1 cellular context compared by ENCODE assay signal in the genomic region with DNA sequence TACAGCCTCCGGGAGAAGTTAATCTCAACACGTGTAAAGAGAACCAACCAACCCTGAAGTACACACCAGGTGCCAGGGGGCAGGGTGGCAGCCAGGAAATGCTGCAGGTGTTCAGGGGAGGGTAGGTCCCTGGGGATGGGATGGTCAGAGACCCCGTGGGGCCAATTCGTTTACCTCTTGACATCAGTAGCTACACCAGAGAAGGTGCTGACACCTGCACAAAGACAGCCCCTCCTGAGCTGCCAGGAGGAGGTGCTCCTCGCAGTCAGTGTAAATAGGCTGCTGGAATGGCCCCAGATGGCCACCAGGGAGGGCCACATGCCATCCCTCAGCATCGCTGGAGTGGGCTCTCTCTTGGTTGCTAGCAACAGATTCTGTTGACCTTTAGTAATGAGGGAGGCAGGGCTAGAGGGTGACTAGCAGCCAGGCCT.
TF ChIP-seq lines count a peak whose summit lies in the region.

No MANE protein-coding gene starts in this region.

TF ChIP-seq in H1, 55 proteins besides CTCF, POLR2A, EP300 and RAD21:
- TF ChIP-seq SIX5 (IDR thresholded peaks at IDR 0.05; ENCODE audit: low read depth, low read length) (no peak), TCF12 (IDR thresholded peaks at IDR 0.05; ENCODE audit: low read depth, low read length) (0 out of 2 replicates have a peak, but pooled peaks have one; percentile 11), HDAC6 (IDR thresholded peaks at IDR 0.05; ENCODE audit: low read depth, low read length) (no peak), KDM1A (IDR thresholded peaks at IDR 0.05; ENCODE audit: borderline replicate concordance, low read length) (no peak), SIN3A (conservative IDR thresholded peaks at IDR 0.05 in 1 of 2, IDR thresholded peaks at IDR 0.05 in 1 of 2; ENCODE audit: low read depth in 1 of 2, low read length in 2 of 2) (no peak; a peak in 1 of 4 replicates), FOSL1 (IDR thresholded peaks at IDR 0.05; ENCODE audit: insufficient read depth, low read depth, low read length) (no peak), SP4 (IDR thresholded peaks at IDR 0.05; ENCODE audit: low read length) (no peak), ASH2L (IDR thresholded peaks at IDR 0.05; ENCODE audit: low read length) (no peak), CTBP2 (IDR thresholded peaks at IDR 0.05; ENCODE audit: borderline replicate concordance, insufficient read depth, insufficient read length, low read length) (no peak), TBP (IDR thresholded peaks at IDR 0.05; ENCODE audit: low read depth, low read length) (no peak)
- TF ChIP-seq, protein P1, sequence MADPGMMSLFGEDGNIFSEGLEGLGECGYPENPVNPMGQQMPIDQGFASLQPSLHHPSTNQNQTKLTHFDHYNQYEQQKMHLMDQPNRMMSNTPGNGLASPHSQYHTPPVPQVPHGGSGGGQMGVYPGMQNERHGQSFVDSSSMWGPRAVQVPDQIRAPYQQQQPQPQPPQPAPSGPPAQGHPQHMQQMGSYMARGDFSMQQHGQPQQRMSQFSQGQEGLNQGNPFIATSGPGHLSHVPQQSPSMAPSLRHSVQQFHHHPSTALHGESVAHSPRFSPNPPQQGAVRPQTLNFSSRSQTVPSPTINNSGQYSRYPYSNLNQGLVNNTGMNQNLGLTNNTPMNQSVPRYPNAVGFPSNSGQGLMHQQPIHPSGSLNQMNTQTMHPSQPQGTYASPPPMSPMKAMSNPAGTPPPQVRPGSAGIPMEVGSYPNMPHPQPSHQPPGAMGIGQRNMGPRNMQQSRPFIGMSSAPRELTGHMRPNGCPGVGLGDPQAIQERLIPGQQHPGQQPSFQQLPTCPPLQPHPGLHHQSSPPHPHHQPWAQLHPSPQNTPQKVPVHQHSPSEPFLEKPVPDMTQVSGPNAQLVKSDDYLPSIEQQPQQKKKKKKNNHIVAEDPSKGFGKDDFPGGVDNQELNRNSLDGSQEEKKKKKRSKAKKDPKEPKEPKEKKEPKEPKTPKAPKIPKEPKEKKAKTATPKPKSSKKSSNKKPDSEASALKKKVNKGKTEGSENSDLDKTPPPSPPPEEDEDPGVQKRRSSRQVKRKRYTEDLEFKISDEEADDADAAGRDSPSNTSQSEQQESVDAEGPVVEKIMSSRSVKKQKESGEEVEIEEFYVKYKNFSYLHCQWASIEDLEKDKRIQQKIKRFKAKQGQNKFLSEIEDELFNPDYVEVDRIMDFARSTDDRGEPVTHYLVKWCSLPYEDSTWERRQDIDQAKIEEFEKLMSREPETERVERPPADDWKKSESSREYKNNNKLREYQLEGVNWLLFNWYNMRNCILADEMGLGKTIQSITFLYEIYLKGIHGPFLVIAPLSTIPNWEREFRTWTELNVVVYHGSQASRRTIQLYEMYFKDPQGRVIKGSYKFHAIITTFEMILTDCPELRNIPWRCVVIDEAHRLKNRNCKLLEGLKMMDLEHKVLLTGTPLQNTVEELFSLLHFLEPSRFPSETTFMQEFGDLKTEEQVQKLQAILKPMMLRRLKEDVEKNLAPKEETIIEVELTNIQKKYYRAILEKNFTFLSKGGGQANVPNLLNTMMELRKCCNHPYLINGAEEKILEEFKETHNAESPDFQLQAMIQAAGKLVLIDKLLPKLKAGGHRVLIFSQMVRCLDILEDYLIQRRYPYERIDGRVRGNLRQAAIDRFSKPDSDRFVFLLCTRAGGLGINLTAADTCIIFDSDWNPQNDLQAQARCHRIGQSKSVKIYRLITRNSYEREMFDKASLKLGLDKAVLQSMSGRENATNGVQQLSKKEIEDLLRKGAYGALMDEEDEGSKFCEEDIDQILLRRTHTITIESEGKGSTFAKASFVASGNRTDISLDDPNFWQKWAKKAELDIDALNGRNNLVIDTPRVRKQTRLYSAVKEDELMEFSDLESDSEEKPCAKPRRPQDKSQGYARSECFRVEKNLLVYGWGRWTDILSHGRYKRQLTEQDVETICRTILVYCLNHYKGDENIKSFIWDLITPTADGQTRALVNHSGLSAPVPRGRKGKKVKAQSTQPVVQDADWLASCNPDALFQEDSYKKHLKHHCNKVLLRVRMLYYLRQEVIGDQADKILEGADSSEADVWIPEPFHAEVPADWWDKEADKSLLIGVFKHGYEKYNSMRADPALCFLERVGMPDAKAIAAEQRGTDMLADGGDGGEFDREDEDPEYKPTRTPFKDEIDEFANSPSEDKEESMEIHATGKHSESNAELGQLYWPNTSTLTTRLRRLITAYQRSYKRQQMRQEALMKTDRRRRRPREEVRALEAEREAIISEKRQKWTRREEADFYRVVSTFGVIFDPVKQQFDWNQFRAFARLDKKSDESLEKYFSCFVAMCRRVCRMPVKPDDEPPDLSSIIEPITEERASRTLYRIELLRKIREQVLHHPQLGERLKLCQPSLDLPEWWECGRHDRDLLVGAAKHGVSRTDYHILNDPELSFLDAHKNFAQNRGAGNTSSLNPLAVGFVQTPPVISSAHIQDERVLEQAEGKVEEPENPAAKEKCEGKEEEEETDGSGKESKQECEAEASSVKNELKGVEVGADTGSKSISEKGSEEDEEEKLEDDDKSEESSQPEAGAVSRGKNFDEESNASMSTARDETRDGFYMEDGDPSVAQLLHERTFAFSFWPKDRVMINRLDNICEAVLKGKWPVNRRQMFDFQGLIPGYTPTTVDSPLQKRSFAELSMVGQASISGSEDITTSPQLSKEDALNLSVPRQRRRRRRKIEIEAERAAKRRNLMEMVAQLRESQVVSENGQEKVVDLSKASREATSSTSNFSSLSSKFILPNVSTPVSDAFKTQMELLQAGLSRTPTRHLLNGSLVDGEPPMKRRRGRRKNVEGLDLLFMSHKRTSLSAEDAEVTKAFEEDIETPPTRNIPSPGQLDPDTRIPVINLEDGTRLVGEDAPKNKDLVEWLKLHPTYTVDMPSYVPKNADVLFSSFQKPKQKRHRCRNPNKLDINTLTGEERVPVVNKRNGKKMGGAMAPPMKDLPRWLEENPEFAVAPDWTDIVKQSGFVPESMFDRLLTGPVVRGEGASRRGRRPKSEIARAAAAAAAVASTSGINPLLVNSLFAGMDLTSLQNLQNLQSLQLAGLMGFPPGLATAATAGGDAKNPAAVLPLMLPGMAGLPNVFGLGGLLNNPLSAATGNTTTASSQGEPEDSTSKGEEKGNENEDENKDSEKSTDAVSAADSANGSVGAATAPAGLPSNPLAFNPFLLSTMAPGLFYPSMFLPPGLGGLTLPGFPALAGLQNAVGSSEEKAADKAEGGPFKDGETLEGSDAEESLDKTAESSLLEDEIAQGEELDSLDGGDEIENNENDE (IDR thresholded peaks at IDR 0.05; ENCODE audit: insufficient replicate concordance, low read length): no peak
- TF ChIP-seq, protein P2, sequence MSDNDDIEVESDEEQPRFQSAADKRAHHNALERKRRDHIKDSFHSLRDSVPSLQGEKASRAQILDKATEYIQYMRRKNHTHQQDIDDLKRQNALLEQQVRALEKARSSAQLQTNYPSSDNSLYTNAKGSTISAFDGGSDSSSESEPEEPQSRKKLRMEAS (IDR thresholded peaks at IDR 0.05): peak; percentile 62; the same call in 1 of the 2 replicates
- TF ChIP-seq, protein P3, sequence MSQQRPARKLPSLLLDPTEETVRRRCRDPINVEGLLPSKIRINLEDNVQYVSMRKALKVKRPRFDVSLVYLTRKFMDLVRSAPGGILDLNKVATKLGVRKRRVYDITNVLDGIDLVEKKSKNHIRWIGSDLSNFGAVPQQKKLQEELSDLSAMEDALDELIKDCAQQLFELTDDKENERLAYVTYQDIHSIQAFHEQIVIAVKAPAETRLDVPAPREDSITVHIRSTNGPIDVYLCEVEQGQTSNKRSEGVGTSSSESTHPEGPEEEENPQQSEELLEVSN (IDR thresholded peaks at IDR 0.05): no peak
